In the genomic region with DNA sequence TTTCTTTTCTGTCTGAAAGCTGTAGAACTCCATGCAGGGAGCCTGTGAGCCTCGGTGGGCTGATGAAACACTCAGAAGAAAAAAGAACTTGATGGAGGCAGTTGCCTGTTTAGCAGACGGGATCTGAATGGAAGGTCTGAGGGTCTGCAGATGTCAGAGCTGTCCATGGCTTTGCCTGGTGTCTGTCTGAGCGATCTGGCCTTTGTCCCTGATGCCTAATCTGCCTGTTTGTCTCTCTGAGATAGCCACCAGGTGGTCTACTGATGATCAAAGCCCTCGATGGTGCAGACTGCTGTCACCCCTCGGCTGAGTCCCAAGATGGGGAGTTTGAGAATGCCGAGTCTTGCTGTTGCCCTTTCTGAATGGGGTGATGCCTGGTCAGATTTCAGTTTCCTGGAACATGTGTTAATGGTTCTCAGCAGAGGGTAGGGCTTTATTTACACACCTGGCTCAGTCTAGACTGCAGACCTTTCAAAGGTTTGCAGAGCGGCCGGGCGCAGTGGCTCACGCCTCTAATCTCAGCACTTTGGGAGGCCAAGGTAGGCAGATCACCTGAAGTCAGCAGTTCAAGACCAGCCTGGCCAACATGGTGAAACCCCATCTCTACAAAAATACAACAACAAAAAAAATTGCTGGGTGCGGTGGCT, we compare ENCODE assay signal across 22 cellular contexts.
DNase-seq lines count a peak whose midpoint lies in the region; ATAC-seq and TF ChIP-seq lines count a peak whose summit lies in the region.
"Had no signal": no experiment of that assay in that cellular context is flagged by ENCODE, and none has a peak within 500 bp of the region (broad histone marks: within the 10 kb centered on the region; RNA-seq: fewer than 3 reads in every experiment).

No MANE protein-coding gene starts in this region.

- H3K4me3 Mint-ChIP-seq in activated naive CD8-positive, alpha-beta T cell treated with anti-CD3 and anti-CD28 coated beads for 36 hours: no peak overlapping the region
- H3K4me3 Mint-ChIP-seq: activated naive CD8-positive, alpha-beta T cell treated with anti-CD3 and anti-CD28 coated beads, Interleukin-2, amount 50 U/mL, for 24 hours; natural killer cell; stimulated activated naive B cell treated with anti-CD40 and anti-IgM and Interleukin-4, amounts not matched to agents 10 μg/mL and 1 μg/mL and 100 μg/mL, for 72 hours had no signal

- H3K36me3 Mint-ChIP-seq in activated naive CD8-positive, alpha-beta T cell treated with anti-CD3 and anti-CD28 coated beads for 36 hours: no peaks in the 10 kb centered on the region
- H3K36me3 Mint-ChIP-seq: natural killer cell; stimulated activated naive B cell treated with anti-CD40 and anti-IgM and Interleukin-4, amounts not matched to agents 10 μg/mL and 1 μg/mL and 100 μg/mL, for 72 hours had no signal

- TF ChIP-seq EP300 in stomach (IDR thresholded peaks at IDR 0.05): no peak

- no peaks in the 10 kb centered on the region for H3K36me3 ChIP-seq in stomach
- H3K36me3 ChIP-seq: sigmoid colon, thyroid gland had no signal

- peak overlapping the region; percentile 26 to 83 (median 63) for H3K27ac ChIP-seq in stomach
- H3K27ac ChIP-seq: parathyroid adenoma, sigmoid colon, thyroid gland had no signal

- H3K4me1 Mint-ChIP-seq in activated naive CD8-positive, alpha-beta T cell treated with anti-CD3 and anti-CD28 coated beads for 36 hours: no peaks in the 10 kb centered on the region
- H3K4me1 Mint-ChIP-seq: activated naive CD8-positive, alpha-beta T cell treated with anti-CD3 and anti-CD28 coated beads, Interleukin-2, amount 50 U/mL, for 24 hours; natural killer cell; stimulated activated naive B cell treated with anti-CD40 and anti-IgM and Interleukin-4, amounts not matched to agents 10 μg/mL and 1 μg/mL and 100 μg/mL, for 72 hours had no signal

- DNase-seq in NCI-H1092 (lab: John Stamatoyannopoulos, UW) (peak; percentile 70), NCI-H345 (lab: John Stamatoyannopoulos, UW) (peak; percentile 63), ecto neural progenitor cell (ENCODE audit: low spot score) (peak; percentile 39), stomach (peak; percentile 81), cortex of kidney (lab: John Stamatoyannopoulos, UW) (no peak)
- DNase-seq in activated naive CD8-positive, alpha-beta T cell treated with anti-CD3 and anti-CD28 coated beads for 36 hours: no peak
- DNase-seq: activated naive CD8-positive, alpha-beta T cell treated with anti-CD3 and anti-CD28 coated beads, Interleukin-2, amount 50 U/mL, for 24 hours; AML-193; Caco-2; dermis blood vessel endothelial cell; foreskin fibroblast; hypothalamus; mesenchymal stem cell; natural killer cell; NCI-H1436; sigmoid colon; stimulated activated naive B cell treated with anti-CD40 and anti-IgM and Interleukin-4, amounts not matched to agents 10 μg/mL and 1 μg/mL and 100 μg/mL, for 72 hours; thyroid gland had no signal

- H3K27me3 ChIP-seq in stomach: peaks cover 0 to 4% (median 0%) of the 10 kb centered on the region in 3 donors
- H3K27me3 ChIP-seq: sigmoid colon, thyroid gland had no signal

- TF ChIP-seq CTCF in stomach (IDR thresholded peaks at IDR 0.05): no peak

- no peaks in the 10 kb centered on the region for H3K9me3 Mint-ChIP-seq in activated naive CD8-positive, alpha-beta T cell treated with anti-CD3 and anti-CD28 coated beads for 36 hours
- H3K9me3 Mint-ChIP-seq: activated naive CD8-positive, alpha-beta T cell treated with anti-CD3 and anti-CD28 coated beads, Interleukin-2, amount 50 U/mL, for 24 hours; natural killer cell; stimulated activated naive B cell treated with anti-CD40 and anti-IgM and Interleukin-4, amounts not matched to agents 10 μg/mL and 1 μg/mL and 100 μg/mL, for 72 hours had no signal

- 30 to 58% (median 51%) methylated on average over 10 to 11 of the region's 11 CpGs for WGBS in stomach, 5 donors

- H3K27ac Mint-ChIP-seq in activated naive CD8-positive, alpha-beta T cell treated with anti-CD3 and anti-CD28 coated beads for 36 hours: no peak overlapping the region
- H3K27ac Mint-ChIP-seq: activated naive CD8-positive, alpha-beta T cell treated with anti-CD3 and anti-CD28 coated beads, Interleukin-2, amount 50 U/mL, for 24 hours; natural killer cell; stimulated activated naive B cell treated with anti-CD40 and anti-IgM and Interleukin-4, amounts not matched to agents 10 μg/mL and 1 μg/mL and 100 μg/mL, for 72 hours had no signal

- H3K4me3 ChIP-seq in stomach: no peak overlapping the region
- H3K4me3 ChIP-seq: sigmoid colon, thyroid gland had no signal

- H3K9me3 ChIP-seq in stomach: no peaks in the 10 kb centered on the region
- H3K9me3 ChIP-seq: Caco-2, sigmoid colon, thyroid gland had no signal

- H3K27me3 Mint-ChIP-seq in activated naive CD8-positive, alpha-beta T cell treated with anti-CD3 and anti-CD28 coated beads for 36 hours: peaks cover 5% of the 10 kb centered on the region
- H3K27me3 Mint-ChIP-seq: activated naive CD8-positive, alpha-beta T cell treated with anti-CD3 and anti-CD28 coated beads, Interleukin-2, amount 50 U/mL, for 24 hours had no signal

- no peak for TF ChIP-seq POLR2A in stomach (IDR thresholded peaks at IDR 0.05)

- intact Hi-C loops in stomach (cut with DNase I; ENCODE audit: low total_unique reads): no loop called here

- H3K4me1 ChIP-seq in stomach: peaks cover 0 to 3% (median 0%) of the 10 kb centered on the region in 4 donors
- H3K4me1 ChIP-seq: parathyroid adenoma, thyroid gland had no signal

- no peak for ATAC-seq in HG03378 (IDR thresholded peaks at IDR 0.05; ENCODE audit: unreplicated experiment)
- ATAC-seq: activated naive CD8-positive, alpha-beta T cell treated with anti-CD3 and anti-CD28 coated beads, Interleukin-2, amount 50 U/mL, for 24 hours; natural killer cell; Panc1; SK-N-SH treated with all-trans-retinoic acid at 6 μM for 48 hours; stimulated activated naive B cell treated with anti-CD40 and anti-IgM and Interleukin-4, amounts not matched to agents 10 μg/mL and 1 μg/mL and 100 μg/mL, for 72 hours had no signal

Comparison
In these comparisons a context has a peak if more than half of its experiments do, and no peak if none do; other contexts are left out.
1. DNase-seq: peak in NCI-H1092 (single experiment), NCI-H345 (single experiment), ecto neural progenitor cell (single experiment) and stomach (single experiment); none in cortex of kidney (single experiment) and activated naive CD8-positive, alpha-beta T cell treated with anti-CD3 and anti-CD28 coated beads for 36 hours (single experiment).